8 cellular contexts compared by ENCODE assay signal in genomic region chr3:12138044-12138443, GRCh38. TPM values are rescaled to one million over a fixed set of nuclear protein-coding genes. Genes with fewer than 3 reads are reported as not detected.
DNase-seq lines count a peak whose midpoint lies in the region; ATAC-seq and TF ChIP-seq lines count a peak whose summit lies in the region.

No MANE protein-coding gene starts in this region.

- in situ Hi-C loops in gastrocnemius medialis (cut with MboI; ENCODE audit: low sequenced_read_pairs in 4 of 4): loop anchor here (5.0 to 25.0 kb wide), 4 partner anchors 39 to 574 kb away; no protein-coding TSS in a partner anchor

- DNase-seq in OCI-M1 (lab: John Stamatoyannopoulos, UW): peak; percentile 65
- no peak for DNase-seq in gastrocnemius medialis
- DNase-seq in superior temporal gyrus (ENCODE audit: extremely low spot score): no peak
- no peak for DNase-seq in GOT3 (lab: John Stamatoyannopoulos, UW)
- DNase-seq in DMS153 (lab: John Stamatoyannopoulos, UW): no peak

- H3K9me3 ChIP-seq in gastrocnemius medialis: no peaks in the 10 kb centered on the region

- TF ChIP-seq CTCF in 22Rv1 (IDR thresholded peaks at IDR 0.05): peak; percentile 32
- peak in 4 of 5 experiments; percentile 12 to 40 (median 22) for TF ChIP-seq CTCF in gastrocnemius medialis (IDR thresholded peaks at IDR 0.05 in 4 of 5, conservative IDR thresholded peaks at IDR 0.05 in 1 of 5)

- no peaks in the 10 kb centered on the region for H3K36me3 ChIP-seq in gastrocnemius medialis

- ATAC-seq in GM18511 (IDR thresholded peaks at IDR 0.05; ENCODE audit: unreplicated experiment): peak; percentile 41
- peak; percentile 41 for ATAC-seq in esophagus mucosa
- peak in 1 of 2 donors; percentile 43 for ATAC-seq in gastrocnemius medialis

- TF ChIP-seq POLR2A in gastrocnemius medialis (IDR thresholded peaks at IDR 0.05): no peak

- peak overlapping the region in 1 of 4 donors; percentile 8 for H3K4me3 ChIP-seq in gastrocnemius medialis

- H3K4me1 ChIP-seq in gastrocnemius medialis: peaks cover 19 to 25% of the 10 kb centered on the region in 2 donors

- intact Hi-C loops in gastrocnemius medialis (cut with DNase I; ENCODE audit: low total_unique reads): no loop called here

- H3K27me3 ChIP-seq in gastrocnemius medialis: no peaks in the 10 kb centered on the region

- H3K27ac ChIP-seq in 22Rv1: no peak overlapping the region
- H3K27ac ChIP-seq in gastrocnemius medialis: peak overlapping the region; percentile 8 to 92 (median 83)

RNA-seq across cellular contexts. Expression of gene TIMP4, which starts 20.7 kb away (rescaled TPM):
- 1.2 TPM for total RNA-seq in esophagus mucosa
- 10 to 100 TPM; 15.9 to 29.7 (median 22.5) TPM for total RNA-seq in gastrocnemius medialis
